In the genomic region with DNA sequence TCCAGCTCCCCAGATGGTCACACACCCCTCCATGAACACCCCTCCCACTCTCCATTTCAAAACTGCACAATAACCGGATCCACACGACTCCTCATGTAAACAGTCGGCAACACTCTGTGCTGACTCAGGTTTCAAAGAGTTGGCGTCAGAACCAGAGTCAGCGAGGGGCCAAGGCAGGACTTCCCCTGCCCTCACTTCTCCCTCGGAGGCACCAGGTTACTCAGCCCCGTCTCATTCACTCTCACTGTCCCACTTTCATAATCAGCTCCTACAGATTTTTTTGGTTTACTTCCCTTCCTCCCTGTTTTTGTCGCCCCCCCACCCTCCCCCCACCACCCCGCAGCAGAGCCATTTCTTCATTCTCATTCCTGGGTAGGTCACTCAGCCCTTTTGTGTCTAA, we compare ENCODE assay signal across 13 cellular contexts. TPM values are rescaled to one million over a fixed set of nuclear protein-coding genes. Genes with fewer than 3 reads are reported as not detected.
DNase-seq lines count a peak whose midpoint lies in the region; ATAC-seq and TF ChIP-seq lines count a peak whose summit lies in the region.
"Had no signal": no experiment of that assay in that cellular context is flagged by ENCODE, and none has a peak within 500 bp of the region (broad histone marks: within the 10 kb centered on the region; RNA-seq: fewer than 3 reads in every experiment).

No MANE protein-coding gene starts in this region.

- H3K4me1 Mint-ChIP-seq in activated T-cell treated with anti-CD3 and anti-CD28 coated beads, Interleukin-2, amount 50 U/mL, for 24 hours (ENCODE audit: low read depth): peaks cover 39% of the 10 kb centered on the region
- peaks cover 49% of the 10 kb centered on the region for H3K4me1 Mint-ChIP-seq in chondrocyte (ENCODE audit: low read depth)

- DNase-seq in activated T-cell treated with anti-CD3 and anti-CD28 coated beads, Interleukin-2, amount 50 U/mL, for 48 hours: peak; percentile 54 to 68
- no peak for DNase-seq in activated T-cell treated with anti-CD3 and anti-CD28 coated beads, Interleukin-2, amount 50 U/mL, for 24 hours
- DNase-seq in NCI-H226 (peak; percentile 59), chondrocyte (ENCODE audit: low spot score) (no peak), NAMALWA (ENCODE audit: low spot score) (no peak), HUDEP-2 (lab: John Stamatoyannopoulos, UW; ENCODE audit: unreplicated experiment in 76 of 76) (no peak)
- DNase-seq in stimulated activated CD4-positive, alpha-beta T cell treated with anti-CD3 and anti-CD28 coated beads, Interleukin-2, amount 100 ng/mL, for 24 hours: peak; percentile 40 to 42
- DNase-seq: gastrocnemius medialis, RPMI8226 had no signal

- no peak overlapping the region for H3K27ac Mint-ChIP-seq in activated T-cell treated with anti-CD3 and anti-CD28 coated beads, Interleukin-2, amount 50 U/mL, for 24 hours
- H3K27ac Mint-ChIP-seq in chondrocyte (ENCODE audit: unreplicated experiment): peak overlapping the region; percentile 71
- H3K27ac Mint-ChIP-seq: activated naive CD4-positive, alpha-beta T cell treated with anti-CD3 and anti-CD28 coated beads, Interleukin-2, amount 50 U/mL, for 24 hours; B cell; mesothelial cell of epicardium had no signal

- peaks cover 37% of the 10 kb centered on the region for H3K27me3 Mint-ChIP-seq in activated T-cell treated with anti-CD3 and anti-CD28 coated beads, Interleukin-2, amount 50 U/mL, for 24 hours
- H3K27me3 Mint-ChIP-seq in chondrocyte (ENCODE audit: low read depth): no peaks in the 10 kb centered on the region
- H3K27me3 Mint-ChIP-seq: activated naive CD4-positive, alpha-beta T cell treated with anti-CD3 and anti-CD28 coated beads, Interleukin-2, amount 50 U/mL, for 24 hours had no signal

- no peak for TF ChIP-seq CTCF in chondrocyte (IDR thresholded peaks at IDR 0.05)

- no peak for ATAC-seq in HG03520 (IDR thresholded peaks at IDR 0.05; ENCODE audit: unreplicated experiment)
- ATAC-seq: gastrocnemius medialis had no signal

- H3K4me3 Mint-ChIP-seq in activated T-cell treated with anti-CD3 and anti-CD28 coated beads, Interleukin-2, amount 50 U/mL, for 24 hours: no peak overlapping the region
- no peak overlapping the region for H3K4me3 Mint-ChIP-seq in chondrocyte (ENCODE audit: unreplicated experiment)
- H3K4me3 Mint-ChIP-seq: activated naive CD4-positive, alpha-beta T cell treated with anti-CD3 and anti-CD28 coated beads, Interleukin-2, amount 50 U/mL, for 24 hours; B cell; mesothelial cell of epicardium had no signal

- H3K36me3 Mint-ChIP-seq in activated T-cell treated with anti-CD3 and anti-CD28 coated beads, Interleukin-2, amount 50 U/mL, for 24 hours (ENCODE audit: low read depth): no peaks in the 10 kb centered on the region
- no peaks in the 10 kb centered on the region for H3K36me3 Mint-ChIP-seq in chondrocyte (ENCODE audit: low read depth)
- H3K36me3 Mint-ChIP-seq: activated naive CD4-positive, alpha-beta T cell treated with anti-CD3 and anti-CD28 coated beads, Interleukin-2, amount 50 U/mL, for 24 hours; mesothelial cell of epicardium had no signal

- no peaks in the 10 kb centered on the region for H3K9me3 Mint-ChIP-seq in activated T-cell treated with anti-CD3 and anti-CD28 coated beads, Interleukin-2, amount 50 U/mL, for 24 hours
- no peaks in the 10 kb centered on the region for H3K9me3 Mint-ChIP-seq in chondrocyte (ENCODE audit: low read depth)
- H3K9me3 Mint-ChIP-seq: activated naive CD4-positive, alpha-beta T cell treated with anti-CD3 and anti-CD28 coated beads, Interleukin-2, amount 50 U/mL, for 24 hours had no signal

RNA-seq across cellular contexts. Expression of gene TIMP1, which starts 2.7 kb away (rescaled TPM):
- 599 to 671 TPM (median 633 TPM) in 3 replicates for total RNA-seq in chondrocyte

RNA-seq across cellular contexts. Expression of gene ARAF, which starts 18.5 kb away (rescaled TPM):
- 53.6 to 67.8 TPM (median 61.9 TPM) in 3 replicates for total RNA-seq in chondrocyte

RNA-seq across cellular contexts. Expression of gene SYN1, which starts 40.1 kb away (rescaled TPM):
- 2.6 to 5.9 TPM (median 3.7 TPM) in 3 replicates for total RNA-seq in chondrocyte
- total RNA-seq: B cell had no signal

RNA-seq across cellular contexts. Expression of gene CFP, which starts 50.2 kb away (rescaled TPM):
- 0.60 to 0.87 TPM (median 0.77 TPM) in 3 replicates for total RNA-seq in chondrocyte

Comparison
In these comparisons a context has a peak if more than half of its experiments do, and no peak if none do; other contexts are left out.
1. DNase-seq: peak in activated T-cell treated with anti-CD3 and anti-CD28 coated beads, Interleukin-2, amount 50 U/mL, for 48 hours (2 of 2), NCI-H226 (single experiment) and stimulated activated CD4-positive, alpha-beta T cell treated with anti-CD3 and anti-CD28 coated beads, Interleukin-2, amount 100 ng/mL, for 24 hours (2 of 2); none in activated T-cell treated with anti-CD3 and anti-CD28 coated beads, Interleukin-2, amount 50 U/mL, for 24 hours (single experiment), chondrocyte (single experiment), NAMALWA (single experiment) and HUDEP-2 (0 of 76).